Comparison of ENCODE assay signal across 12 cellular contexts in the genomic region with DNA sequence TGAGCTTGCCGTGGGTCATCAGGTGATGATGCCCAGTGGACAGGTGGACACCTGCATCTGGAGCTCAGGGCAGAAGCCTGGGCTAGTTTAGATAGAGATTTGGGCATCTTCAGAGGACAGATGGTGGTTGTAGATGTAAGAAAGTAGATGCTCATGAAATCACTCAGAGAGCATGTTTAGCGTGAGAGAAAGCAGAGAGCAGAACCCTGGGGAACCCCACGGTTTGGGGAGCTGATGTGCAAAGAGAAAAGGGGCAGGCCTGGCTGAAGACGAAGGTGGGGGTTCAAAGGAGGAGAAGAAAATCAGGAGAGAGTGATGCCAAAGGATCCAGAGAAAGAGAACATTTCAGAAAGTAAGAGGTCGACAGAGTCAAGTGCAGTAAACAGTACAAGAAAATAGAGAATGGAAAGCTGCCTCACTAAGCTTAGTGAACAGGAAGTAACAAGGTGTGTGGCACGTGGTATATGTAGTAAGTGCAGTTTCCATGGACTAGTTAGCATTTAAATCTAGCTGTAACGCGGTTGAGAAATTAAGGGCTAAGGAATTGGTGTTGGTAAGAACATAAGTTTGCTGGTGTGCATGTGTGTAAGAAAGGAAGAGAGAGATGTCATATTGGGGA. TPM values are rescaled to one million over a fixed set of nuclear protein-coding genes. Genes with fewer than 3 reads are reported as not detected.
A peak's percentile ranks its signal among the peaks of the same experiment; 100 is the strongest.
DNase-seq lines count a peak whose midpoint lies in the region; ATAC-seq and TF ChIP-seq lines count a peak whose summit lies in the region.
"Had no signal": no experiment of that assay in that cellular context is flagged by ENCODE, and none has a peak within 500 bp of the region (broad histone marks: within the 10 kb centered on the region; RNA-seq: fewer than 3 reads in every experiment).

No MANE protein-coding gene starts in this region.

- POLR2A ChIA-PET in CD8-positive, alpha-beta memory T cell (lab: Charles Lee): interaction anchor here (0.6 to 4.8 kb wide), 11 partner anchors 10 to 154 kb away, joined by 3 to 53 read pairs (median 5); partner anchors contain the start of gene TIGIT

- 81% methylated on average over 8 of the region's 8 CpGs for WGBS in esophagus muscularis mucosa

- H3K4me3 Mint-ChIP-seq in CD8-positive, alpha-beta memory T cell: peak overlapping the region; percentile 57 to 84 (median 66)
- peak overlapping the region; percentile 23 for H3K4me3 Mint-ChIP-seq in activated naive CD4-positive, alpha-beta T cell treated with anti-CD3 and anti-CD28 coated beads, Interleukin-2, amount 50 U/mL, for 24 hours
- H3K4me3 Mint-ChIP-seq: type B pancreatic cell had no signal

- intact Hi-C loops in left ventricle myocardium inferior (cut with micrococcal nuclease) (no loop called here), esophagus muscularis mucosa (cut with DNase I) (no loop called here)

- H3K9me3 ChIP-seq in CD8-positive, alpha-beta memory T cell (ENCODE audit: low read length): no peaks in the 10 kb centered on the region
- H3K9me3 ChIP-seq in left ventricle myocardium inferior (replicated peaks): no peaks in the 10 kb centered on the region
- no peaks in the 10 kb centered on the region for H3K9me3 ChIP-seq in esophagus muscularis mucosa

- no peaks in the 10 kb centered on the region for H3K27me3 ChIP-seq in CD8-positive, alpha-beta memory T cell (ENCODE audit: insufficient read depth, low read length, poor library complexity, severe bottlenecking)
- H3K27me3 ChIP-seq in left ventricle myocardium inferior (ENCODE audit: low read depth): no peaks in the 10 kb centered on the region
- no peaks in the 10 kb centered on the region for H3K27me3 ChIP-seq in esophagus muscularis mucosa
- H3K27me3 ChIP-seq: hepatocyte had no signal

- no peak for TF ChIP-seq POLR2A in esophagus muscularis mucosa (IDR thresholded peaks at IDR 0.05; ENCODE audit: low read depth)

- H3K4me1 ChIP-seq in CD8-positive, alpha-beta memory T cell (ENCODE audit: insufficient read depth, low read length): peaks cover 58% of the 10 kb centered on the region
- no peaks in the 10 kb centered on the region for H3K4me1 ChIP-seq in left ventricle myocardium inferior
- no peaks in the 10 kb centered on the region for H3K4me1 ChIP-seq in esophagus muscularis mucosa

- peak overlapping the region; percentile 27 for H3K4me3 ChIP-seq in CD8-positive, alpha-beta memory T cell (ENCODE audit: low read length)
- H3K4me3 ChIP-seq in left ventricle myocardium inferior: no peak overlapping the region
- no peak overlapping the region for H3K4me3 ChIP-seq in esophagus muscularis mucosa
- H3K4me3 ChIP-seq: coronary artery, hepatocyte had no signal

- ATAC-seq in GM19452 (IDR thresholded peaks at IDR 0.05; ENCODE audit: unreplicated experiment) (peak; percentile 42), HG03135 (IDR thresholded peaks at IDR 0.05; ENCODE audit: unreplicated experiment) (peak; percentile 51)

- H3K27ac Mint-ChIP-seq in CD8-positive, alpha-beta memory T cell: peak overlapping the region; percentile 86 to 99 (median 96)
- H3K27ac Mint-ChIP-seq in activated naive CD4-positive, alpha-beta T cell treated with anti-CD3 and anti-CD28 coated beads, Interleukin-2, amount 50 U/mL, for 24 hours: peak overlapping the region; percentile 66
- H3K27ac Mint-ChIP-seq: type B pancreatic cell had no signal

- CTCF ChIA-PET in CD8-positive, alpha-beta memory T cell (lab: Charles Lee): interaction anchor here (0.8 to 3.3 kb wide), 17 partner anchors 8 to 155 kb away, joined by 3 to 44 read pairs (median 6); partner anchors contain the start of gene TIGIT

- H3K36me3 ChIP-seq in CD8-positive, alpha-beta memory T cell (ENCODE audit: insufficient read depth, low read length): no peaks in the 10 kb centered on the region
- no peaks in the 10 kb centered on the region for H3K36me3 ChIP-seq in left ventricle myocardium inferior
- H3K36me3 ChIP-seq in esophagus muscularis mucosa: no peaks in the 10 kb centered on the region

- no peak for TF ChIP-seq EP300 in esophagus muscularis mucosa (IDR thresholded peaks at IDR 0.05)

- TF ChIP-seq CTCF in left ventricle myocardium inferior (IDR thresholded peaks at IDR 0.05; ENCODE audit: borderline replicate concordance) (no peak), esophagus muscularis mucosa (IDR thresholded peaks at IDR 0.05) (no peak)

- peaks cover 15 to 84% (median 16%) of the 10 kb centered on the region in 3 donors for H3K36me3 Mint-ChIP-seq in CD8-positive, alpha-beta memory T cell
- H3K36me3 Mint-ChIP-seq in activated naive CD4-positive, alpha-beta T cell treated with anti-CD3 and anti-CD28 coated beads, Interleukin-2, amount 50 U/mL, for 24 hours: peaks cover 5% of the 10 kb centered on the region
- H3K36me3 Mint-ChIP-seq: type B pancreatic cell had no signal

- H3K27me3 Mint-ChIP-seq in CD8-positive, alpha-beta memory T cell: peaks cover 0 to 3% of the 10 kb centered on the region in 2 donors
- no peaks in the 10 kb centered on the region for H3K27me3 Mint-ChIP-seq in activated naive CD4-positive, alpha-beta T cell treated with anti-CD3 and anti-CD28 coated beads, Interleukin-2, amount 50 U/mL, for 24 hours

- H3K4me1 Mint-ChIP-seq in CD8-positive, alpha-beta memory T cell: peaks cover 65 to 93% (median 89%) of the 10 kb centered on the region in 3 donors
- peaks cover 29% of the 10 kb centered on the region for H3K4me1 Mint-ChIP-seq in activated naive CD4-positive, alpha-beta T cell treated with anti-CD3 and anti-CD28 coated beads, Interleukin-2, amount 50 U/mL, for 24 hours

- peak in 2 of 5 donors; percentile 47 to 63 for DNase-seq in CD8-positive, alpha-beta memory T cell
- DNase-seq in T1000 (lab: John Stamatoyannopoulos, UW) (no peak), left ventricle myocardium inferior (no peak), esophagus muscularis mucosa (ENCODE audit: extremely low spot score) (no peak), NCI-H748 (lab: John Stamatoyannopoulos, UW; ENCODE audit: unreplicated experiment) (no peak)
- DNase-seq: NCI-H1694 had no signal

- H3K27ac ChIP-seq in CD8-positive, alpha-beta memory T cell (ENCODE audit: low read depth, low read length): peak overlapping the region; percentile 64
- H3K27ac ChIP-seq in left ventricle myocardium inferior (replicated peaks) (no peak overlapping the region), esophagus muscularis mucosa (replicated peaks in 1 of 4) (no peak overlapping the region)
- H3K27ac ChIP-seq: coronary artery, hepatocyte had no signal

- no peaks in the 10 kb centered on the region for H3K9me3 Mint-ChIP-seq in CD8-positive, alpha-beta memory T cell
- H3K9me3 Mint-ChIP-seq in activated naive CD4-positive, alpha-beta T cell treated with anti-CD3 and anti-CD28 coated beads, Interleukin-2, amount 50 U/mL, for 24 hours: no peaks in the 10 kb centered on the region
- H3K9me3 Mint-ChIP-seq: type B pancreatic cell had no signal

RNA-seq across cellular contexts. Expression of gene TIGIT, which starts 13.5 kb away (rescaled TPM):
- 100 to 1,000 TPM; 185 TPM for total RNA-seq in CD8-positive, alpha-beta memory T cell
- 92.8 TPM for polyA plus RNA-seq in CD8-positive, alpha-beta memory T cell
- total RNA-seq in left ventricle myocardium inferior: not detected
- total RNA-seq in esophagus muscularis mucosa: under 1 TPM in 1 of 4 donors, not detected in 3; 0.33 TPM
- total RNA-seq: hepatocyte had no signal

Comparison
In these comparisons a context has a peak if more than half of its experiments do, and no peak if none do; other contexts are left out.
1. RNA of gene TIGIT, which starts 13.5 kb away (total RNA-seq): 185 TPM in CD8-positive, alpha-beta memory T cell; 0.33 TPM in esophagus muscularis mucosa and not detected in left ventricle myocardium inferior (single experiment); every median in the first group is over 100 times any median in the second.